12 cellular contexts compared by ENCODE assay signal in genomic region chr10:119252470-119253151, GRCh38. TPM values are rescaled to one million over a fixed set of nuclear protein-coding genes. Genes with fewer than 3 reads are reported as not detected.
DNase-seq lines count a peak whose midpoint lies in the region; ATAC-seq and TF ChIP-seq lines count a peak whose summit lies in the region.
"Had no signal": no experiment of that assay in that cellular context is flagged by ENCODE, and none has a peak within 500 bp of the region (broad histone marks: within the 10 kb centered on the region; RNA-seq: fewer than 3 reads in every experiment).

No MANE protein-coding gene starts in this region.

- no peak overlapping the region for H2AFZ ChIP-seq in Karpas-422 (ENCODE audit: low read length)

- H3K9me2 ChIP-seq in Karpas-422 (replicated peaks; ENCODE audit: insufficient read depth, low read length), result no peaks in the 10 kb centered on the region

- no peaks in the 10 kb centered on the region for H3K79me2 ChIP-seq in Karpas-422 (ENCODE audit: low read length)

- H3K36me3 Mint-ChIP-seq in activated naive CD4-positive, alpha-beta T cell treated with anti-CD3 and anti-CD28 coated beads, Interleukin-2, amount 50 U/mL, for 24 hours, result peaks cover 2% of the 10 kb centered on the region
- H3K36me3 Mint-ChIP-seq in naive B cell (peaks cover 0 to 6% of the 10 kb centered on the region in 2 donors), endodermal cell (ENCODE audit: low read depth) (no peaks in the 10 kb centered on the region)

- H3K9me3 ChIP-seq in transverse colon (no peaks in the 10 kb centered on the region), Karpas-422 (ENCODE audit: low read length) (no peaks in the 10 kb centered on the region), endodermal cell (ENCODE audit: control insufficient read depth, low read length) (peaks cover 7% of the 10 kb centered on the region)

- H3K27ac ChIP-seq in dorsolateral prefrontal cortex, result peak overlapping the region in 31 of 59 donors; percentile 4 to 81 (median 48)
- H3K27ac ChIP-seq in transverse colon, result peak overlapping the region; percentile 83 to 86 (median 85)
- no peak overlapping the region for H3K27ac ChIP-seq in Karpas-422 (ENCODE audit: low read length)
- H3K27ac ChIP-seq in endodermal cell (ENCODE audit: low read depth, low read length), result no peak overlapping the region

- no peaks in the 10 kb centered on the region for H3K27me3 ChIP-seq in dorsolateral prefrontal cortex
- H3K27me3 ChIP-seq in transverse colon, result no peaks in the 10 kb centered on the region
- H3K27me3 ChIP-seq in Karpas-422 (ENCODE audit: low read length), result no peaks in the 10 kb centered on the region
- H3K27me3 ChIP-seq in endodermal cell (ENCODE audit: control insufficient read depth, insufficient read depth, low read length, poor library complexity, severe bottlenecking), result no peaks in the 10 kb centered on the region

- POLR2A ChIA-PET in HEK293T (lab: Yijun Ruan, JAX), result interaction anchor here (1.5 kb wide), 1 partner anchor 63 kb away, joined by 4 read pairs; no protein-coding TSS in a partner anchor

- intact Hi-C loops in dorsolateral prefrontal cortex (cut with DNase I) (no loop called here), transverse colon (cut with DNase I; ENCODE audit: low total_unique reads) (loop anchor here (5.0 kb wide), 1 partner anchor 40 kb away; no protein-coding TSS in a partner anchor)

- H3K27me3 Mint-ChIP-seq in activated naive CD4-positive, alpha-beta T cell treated with anti-CD3 and anti-CD28 coated beads, Interleukin-2, amount 50 U/mL, for 24 hours, result no peaks in the 10 kb centered on the region
- H3K27me3 Mint-ChIP-seq in naive B cell (no peaks in the 10 kb centered on the region), endodermal cell (ENCODE audit: insufficient read depth) (peaks cover 3% of the 10 kb centered on the region)

- peaks cover 26 to 64% (median 35%) of the 10 kb centered on the region in 4 donors for H3K4me1 ChIP-seq in transverse colon
- no peaks in the 10 kb centered on the region for H3K4me1 ChIP-seq in Karpas-422 (ENCODE audit: low read length)
- H3K4me1 ChIP-seq in endodermal cell (ENCODE audit: control insufficient read depth, insufficient read depth, low read length), result no peaks in the 10 kb centered on the region

- CTCF ChIA-PET in HEK293T (lab: Yijun Ruan, JAX), result interaction anchor here (0.9 to 1.7 kb wide), 3 partner anchors 43 to 119 kb away, joined by 3 to 4 read pairs (median 4); partner anchors contain the start of gene GRK5

- no peaks in the 10 kb centered on the region for H3K36me3 ChIP-seq in transverse colon
- no peaks in the 10 kb centered on the region for H3K36me3 ChIP-seq in Karpas-422 (ENCODE audit: insufficient read depth, low read length)
- H3K36me3 ChIP-seq in endodermal cell (ENCODE audit: control insufficient read depth, insufficient read depth, low read length), result no peaks in the 10 kb centered on the region

- TF ChIP-seq EP300 in transverse colon (IDR thresholded peaks at IDR 0.05; ENCODE audit: low read depth), result no peak

- no peak for ATAC-seq in naive B cell (ENCODE audit: low read depth in 2 of 2)

- H3K4me3 ChIP-seq in dorsolateral prefrontal cortex (no peak overlapping the region), transverse colon (no peak overlapping the region), Karpas-422 (ENCODE audit: low read length) (no peak overlapping the region), endodermal cell (ENCODE audit: low read length) (no peak overlapping the region)

- no peak for TF ChIP-seq CTCF in dorsolateral prefrontal cortex (IDR thresholded peaks at IDR 0.05 in 54 of 56, conservative IDR thresholded peaks at IDR 0.05 in 2 of 56; ENCODE audit: low read depth in 1 of 56, partially characterized antibody in 56 of 56)
- no peak for TF ChIP-seq CTCF in transverse colon (IDR thresholded peaks at IDR 0.05)
- no peak for TF ChIP-seq CTCF in endodermal cell (conservative IDR thresholded peaks at IDR 0.05)

- no peak for TF ChIP-seq POLR2A in transverse colon (IDR thresholded peaks at IDR 0.05)

- in situ Hi-C loops in transverse colon (cut with MboI; ENCODE audit: low pct_ligation_motif_present in 1 of 4, low pct_unique_long_range_greater_than_20kb in 1 of 4, low sequenced_read_pairs in 3 of 4), result no loop called here

- H3K4me3 Mint-ChIP-seq in activated naive CD4-positive, alpha-beta T cell treated with anti-CD3 and anti-CD28 coated beads, Interleukin-2, amount 50 U/mL, for 24 hours, result no peak overlapping the region
- H3K4me3 Mint-ChIP-seq in naive B cell (peak overlapping the region in 1 of 8 donors; percentile 53), endodermal cell (no peak overlapping the region)

- H3K9ac ChIP-seq in Karpas-422 (ENCODE audit: low read length) (no peak overlapping the region), endodermal cell (ENCODE audit: extremely low read depth, low read length, poor library complexity, severe bottlenecking) (no peak overlapping the region)

- peak overlapping the region; percentile 8 for H3K27ac Mint-ChIP-seq in activated naive CD4-positive, alpha-beta T cell treated with anti-CD3 and anti-CD28 coated beads, Interleukin-2, amount 50 U/mL, for 24 hours
- H3K27ac Mint-ChIP-seq in naive B cell (peak overlapping the region in 5 of 6 donors; percentile 57 to 83 (median 76)), endodermal cell (no peak overlapping the region)

- H3K9me3 Mint-ChIP-seq in activated naive CD4-positive, alpha-beta T cell treated with anti-CD3 and anti-CD28 coated beads, Interleukin-2, amount 50 U/mL, for 24 hours, result no peaks in the 10 kb centered on the region
- H3K9me3 Mint-ChIP-seq in naive B cell (no peaks in the 10 kb centered on the region), endodermal cell (peaks cover 4% of the 10 kb centered on the region)

- H4K20me1 ChIP-seq in Karpas-422 (ENCODE audit: insufficient read depth, low read depth, low read length), result 0 out of 2 replicates have a peak, but pooled peaks cover 4% of the 10 kb centered on the region

- H3K4me1 Mint-ChIP-seq in activated naive CD4-positive, alpha-beta T cell treated with anti-CD3 and anti-CD28 coated beads, Interleukin-2, amount 50 U/mL, for 24 hours, result peaks cover 44% of the 10 kb centered on the region
- peaks cover 18 to 42% (median 33%) of the 10 kb centered on the region in 3 donors for H3K4me1 Mint-ChIP-seq in naive B cell
- H3K4me1 Mint-ChIP-seq in endodermal cell, result peaks cover 38% of the 10 kb centered on the region

- DNase-seq in activated naive CD4-positive, alpha-beta T cell treated with anti-CD3 and anti-CD28 coated beads, Interleukin-2, amount 50 U/mL, for 16 hours, result no peak
- no peak for DNase-seq in dorsolateral prefrontal cortex
- no peak for DNase-seq in naive B cell
- DNase-seq in transverse colon, result no peak
- no peak for DNase-seq in HEK293T (ENCODE audit: extremely low spot score)
- no peak for DNase-seq in Karpas-422
- no peak for DNase-seq in endodermal cell
- DNase-seq: activated gamma-delta T cell treated with Interleukin-2 at 50 U/mL for 16 hours; GF-D8; NCI-H146; stimulated activated CD4-positive, alpha-beta T cell treated with anti-CD3 and anti-CD28 coated beads, Interleukin-15, amount 100 ng/mL, for 24 hours had no signal

- 91% methylated on average over 10 of the region's 10 CpGs; no CpG with 5 or more reads in 1 of the 2 donors for WGBS in transverse colon (ENCODE audit: low coverage in 1 of 2), 2 donors
- WGBS in endodermal cell (ENCODE audit: insufficient coverage in 1 of 2, insufficient read length in 1 of 2), 2 experiments, result 95 to 100% methylated on average over 2 to 10 of the region's 10 CpGs

- no peak overlapping the region for H3K4me2 ChIP-seq in Karpas-422 (ENCODE audit: low read depth, low read length, poor library complexity, severe bottlenecking)

TF ChIP-seq in HEK293T, 16 proteins besides CTCF, POLR2A, EP300 and RAD21:
- TF ChIP-seq NFRKB (IDR thresholded peaks at IDR 0.05) (no peak), ELF4 (IDR thresholded peaks at IDR 0.05) (no peak), FOXM1 (IDR thresholded peaks at IDR 0.05; ENCODE audit: borderline replicate concordance) (no peak), SP1 (IDR thresholded peaks at IDR 0.05) (no peak), BHLHE40 (IDR thresholded peaks at IDR 0.05; ENCODE audit: borderline replicate concordance) (no peak), HDGF (IDR thresholded peaks at IDR 0.05; ENCODE audit: borderline replicate concordance) (no peak), L3MBTL2 (conservative IDR thresholded peaks at IDR 0.05) (no peak), FOXA1 (IDR thresholded peaks at IDR 0.05) (no peak)

RNA-seq across cellular contexts. Expression of gene GRK5, which starts 45.2 kb away (rescaled TPM):
- 10 to 100 TPM in 113 of 120 experiments, 1 to 10 TPM in 7; 5.5 to 27.8 (median 14.1) TPM for total RNA-seq in dorsolateral prefrontal cortex
- 10 to 100 TPM in 4 of 6 donors, 1 to 10 TPM in 2; 7.2 to 24.6 (median 13.7) TPM for polyA plus RNA-seq in naive B cell (ENCODE audit: low read depth in 6 of 6)
- total RNA-seq in transverse colon, result 100 to 1,000 TPM in 1 of 4 donors, 10 to 100 TPM in 1, 1 to 10 TPM in 2; 6.0 to 111 (median 9.5) TPM
- total RNA-seq in Karpas-422 (2014; rRNA removed; shearing (Covaris generic); ENCODE audit: low replicate concordance), result 4.5 and 5.0 TPM in 2 replicates
- 10 to 100 TPM in 1 of 2 donors, 1 to 10 TPM in 1; 9.1 to 11.9 TPM for total RNA-seq in endodermal cell
- polyA plus RNA-seq in endodermal cell (2013, experiment 1 of 2), result 6.1 TPM
- 4.6 TPM for polyA plus RNA-seq in endodermal cell (2013, experiment 2 of 2)

Comparison
In these comparisons a context has a peak if more than half of its experiments do, and no peak if none do; other contexts are left out.
1. H3K27ac ChIP-seq: peak in dorsolateral prefrontal cortex (31 of 59) and transverse colon (4 of 4); none in Karpas-422 (single experiment) and endodermal cell (single experiment).